23 cellular contexts compared by ENCODE assay signal in genomic region chr7:5481241-5482019, GRCh38.
"Had no signal": no experiment of that assay in that cellular context is flagged by ENCODE, and none has a peak within 500 bp of the region (broad histone marks: within the 10 kb centered on the region; RNA-seq: fewer than 3 reads in every experiment).

No MANE protein-coding gene starts in this region.

- H3K4me1 ChIP-seq: breast epithelium, right lobe of liver had no signal

- H3K27ac ChIP-seq: breast epithelium, epithelial cell of prostate, esophagus squamous epithelium, neutrophil, ovary, right lobe of liver, thoracic aorta, vagina had no signal

- DNase-seq: activated B cell treated with CpG ODN at 0.5 μM for 24 hours; activated CD4-positive, alpha-beta T cell treated with anti-CD3 and anti-CD28 coated beads, Interleukin-2, amount 50 U/mL, for 1 hour; activated CD8-positive, alpha-beta T cell treated with anti-CD3 and anti-CD28 coated beads for 36 hours; activated gamma-delta T cell treated with Interleukin-2 at 50 U/mL for 16 hours; activated naive CD8-positive, alpha-beta T cell treated with anti-CD3 and anti-CD28 coated beads, Interleukin-2, amount 50 U/mL, for 24 hours; activated T-cell treated with anti-CD3 and anti-CD28 coated beads, Interleukin-2, amount 50 U/mL, for 4 hours; amygdala; central memory CD4-positive, alpha-beta T cell; esophagus squamous epithelium; foreskin melanocyte; left ventricle myocardium superior; mammary epithelial cell; ovary; right lobe of liver; stimulated activated CD4-positive, alpha-beta T cell treated with anti-CD3 and anti-CD28 coated beads, Interleukin-2, amount 100 ng/mL, for 48 hours; stimulated activated naive CD8-positive, alpha-beta T cell treated with anti-CD3 and anti-CD28 coated beads, Interleukin-15, Interleukin-2, amounts not matched to agents 100 U/mL and 50 U/mL, for 24 hours; T-helper 1 cell; trophoblast cell had no signal

- H3K27me3 ChIP-seq: breast epithelium, esophagus squamous epithelium, neutrophil, ovary, right lobe of liver, vagina had no signal

- H3K9me3 ChIP-seq: breast epithelium, esophagus squamous epithelium, neutrophil, ovary, right lobe of liver, thoracic aorta, vagina had no signal

- H3K4me3 ChIP-seq: breast epithelium, esophagus squamous epithelium, ovary, right lobe of liver, thoracic aorta, vagina had no signal

- H3K36me3 ChIP-seq: breast epithelium, ovary, right lobe of liver, thoracic aorta, vagina had no signal
